ENCODE assay signal across 19 cellular contexts in the genomic region with DNA sequence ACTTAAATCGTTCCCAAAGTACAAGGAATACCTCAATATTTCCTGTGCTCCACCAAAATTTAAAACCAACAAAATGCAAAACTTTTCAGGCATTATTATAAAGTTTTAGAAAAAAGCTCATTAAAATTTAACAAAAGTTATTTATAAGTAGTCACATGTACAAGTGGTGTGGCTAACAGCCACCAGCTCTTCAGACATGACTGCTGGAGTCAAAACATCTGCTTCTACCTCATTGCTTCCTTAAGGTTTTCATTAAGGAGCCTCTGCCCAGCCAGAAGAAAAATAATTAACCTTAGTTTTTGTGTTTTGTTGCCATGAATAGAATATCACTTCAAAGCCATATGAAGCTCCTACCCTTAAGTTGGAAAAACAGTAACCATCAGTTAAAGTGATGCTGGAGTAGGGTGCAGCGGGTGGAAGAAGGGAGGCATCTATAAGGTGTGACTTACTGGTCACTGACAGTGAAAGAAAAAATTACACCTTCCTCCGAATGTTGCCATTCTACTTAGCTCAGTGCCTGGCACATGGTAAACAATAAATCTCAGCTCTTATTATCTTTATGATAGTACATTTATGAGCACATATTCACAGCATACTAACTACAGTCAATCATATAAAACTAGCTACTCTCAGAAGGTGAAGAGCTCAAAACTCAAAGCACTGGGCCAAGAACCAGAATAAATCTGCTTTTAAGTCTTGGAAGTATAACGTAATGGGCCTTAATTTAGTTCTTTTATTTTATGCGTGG.
"Had no signal": no experiment of that assay in that cellular context is flagged by ENCODE, and none has a peak within 500 bp of the region (broad histone marks: within the 10 kb centered on the region; RNA-seq: fewer than 3 reads in every experiment).

No MANE protein-coding gene starts in this region.

- H3K4me3 ChIP-seq: dorsolateral prefrontal cortex, neural progenitor cell, ovary, right atrium auricular region, sigmoid colon, skin epidermis, stomach, thoracic aorta, transverse colon had no signal

- DNase-seq: cortex of kidney; dorsolateral prefrontal cortex; effector CD8-positive, alpha-beta T cell; foreskin melanocyte; head of caudate nucleus; hippocampal formation; mesendoderm; naive thymus-derived CD8-positive, alpha-beta T cell; nucleus accumbens; ovary; sigmoid colon; stimulated activated naive CD4-positive, alpha-beta T cell; stomach; substantia nigra; transverse colon had no signal
